ENCODE assay signal across 8 cellular contexts in the genomic region with DNA sequence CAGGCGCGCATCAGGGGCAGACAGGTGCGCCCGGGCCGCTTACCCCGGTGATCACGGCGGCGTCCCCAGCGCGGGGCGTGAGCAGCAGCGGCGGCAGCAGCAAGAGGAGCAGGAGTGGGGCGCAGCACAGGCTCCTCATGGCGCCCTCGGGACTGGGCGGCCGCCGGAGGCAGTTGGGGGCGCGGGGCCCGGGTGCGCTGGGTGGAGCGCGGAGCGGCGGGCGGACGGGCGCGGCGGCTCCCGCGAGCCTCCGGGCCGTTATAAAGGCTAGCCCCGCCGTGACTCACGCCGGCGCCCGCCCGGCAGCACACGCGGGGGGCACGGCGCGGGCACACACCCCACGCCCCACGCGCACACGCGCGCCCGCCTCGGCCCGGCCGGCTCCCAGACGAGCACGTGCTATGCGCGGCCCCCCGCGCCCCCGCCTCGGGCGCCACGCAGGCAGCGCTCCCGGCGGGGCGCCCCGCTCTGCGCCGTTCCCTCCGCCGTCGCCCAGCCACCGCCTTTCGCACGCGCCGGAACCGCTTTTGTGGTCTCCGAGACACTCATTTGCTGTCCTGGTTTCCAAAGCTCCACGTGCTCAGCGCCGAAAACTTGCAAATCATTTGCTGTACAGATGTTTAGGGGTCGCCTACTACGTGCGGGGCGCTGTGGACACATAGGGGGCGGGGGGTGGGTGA. TPM values are rescaled to one million over a fixed set of nuclear protein-coding genes. Genes with fewer than 3 reads are reported as not detected.
A peak's percentile ranks its signal among the peaks of the same experiment; 100 is the strongest.
DNase-seq lines count a peak whose midpoint lies in the region; ATAC-seq and TF ChIP-seq lines count a peak whose summit lies in the region.

TSS of gene PROK2 (minus strand) at position 235 of the 680 bp plus-strand sequence. CDS start at position 139, 96 bp downstream.

- H3K36me3 ChIP-seq in left ventricle myocardium inferior: no peaks in the 10 kb centered on the region

- H3K9me3 ChIP-seq in left ventricle myocardium inferior (replicated peaks): no peaks in the 10 kb centered on the region

- H3K4me3 ChIP-seq in left ventricle myocardium inferior: peak within 1 kb of the TSS; percentile 58

- intact Hi-C loops in left ventricle myocardium inferior (cut with micrococcal nuclease): no loop called here

- peaks cover 16% of the 10 kb centered on the region for H3K4me1 ChIP-seq in left ventricle myocardium inferior

- DNase-seq in NCI-H748 (lab: John Stamatoyannopoulos, UW; ENCODE audit: unreplicated experiment) (peak; percentile 45), NCI-H748 treated with DMSO at 0.1 percent for 48 hours (lab: John Stamatoyannopoulos, UW) (no peak), left ventricle myocardium inferior (no peak), DMS114 treated with DMSO at 0.1 percent for 48 hours (lab: John Stamatoyannopoulos, UW; ENCODE audit: unreplicated experiment) (no peak), SW 1271 (lab: John Stamatoyannopoulos, UW) (no peak)
- peak; percentile 69 for DNase-seq in activated CD8-positive, alpha-beta memory T cell treated with anti-CD3 and anti-CD28 coated beads, Interleukin-2, amount 50 U/mL, for 48 hours
- DNase-seq in stimulated activated CD4-positive, alpha-beta T cell treated with anti-CD3 and anti-CD28 coated beads, Interleukin-15, amount 100 ng/mL, for 24 hours: peak; percentile 65

- H3K27ac ChIP-seq in left ventricle myocardium inferior (replicated peaks): no peak within 1 kb of the TSS

- TF ChIP-seq CTCF in left ventricle myocardium inferior (IDR thresholded peaks at IDR 0.05; ENCODE audit: borderline replicate concordance): no peak

- H3K27me3 ChIP-seq in left ventricle myocardium inferior (ENCODE audit: low read depth): peaks cover 93% of the 10 kb centered on the region

- ATAC-seq in GM19395 (IDR thresholded peaks at IDR 0.05; ENCODE audit: unreplicated experiment): no peak

RNA-seq across cellular contexts. Expression of gene PROK2, which starts in this region (rescaled TPM):
- total RNA-seq in left ventricle myocardium inferior: 0.14 TPM

Comparison
In these comparisons a context has a peak if more than half of its experiments do, and no peak if none do; other contexts are left out.
1. DNase-seq: peak in NCI-H748 (single experiment), activated CD8-positive, alpha-beta memory T cell treated with anti-CD3 and anti-CD28 coated beads, Interleukin-2, amount 50 U/mL, for 48 hours (single experiment) and stimulated activated CD4-positive, alpha-beta T cell treated with anti-CD3 and anti-CD28 coated beads, Interleukin-15, amount 100 ng/mL, for 24 hours (single experiment); none in NCI-H748 treated with DMSO at 0.1 percent for 48 hours (single experiment), left ventricle myocardium inferior (single experiment), DMS114 treated with DMSO at 0.1 percent for 48 hours (single experiment) and SW 1271 (0 of 2).